In the genomic region with DNA sequence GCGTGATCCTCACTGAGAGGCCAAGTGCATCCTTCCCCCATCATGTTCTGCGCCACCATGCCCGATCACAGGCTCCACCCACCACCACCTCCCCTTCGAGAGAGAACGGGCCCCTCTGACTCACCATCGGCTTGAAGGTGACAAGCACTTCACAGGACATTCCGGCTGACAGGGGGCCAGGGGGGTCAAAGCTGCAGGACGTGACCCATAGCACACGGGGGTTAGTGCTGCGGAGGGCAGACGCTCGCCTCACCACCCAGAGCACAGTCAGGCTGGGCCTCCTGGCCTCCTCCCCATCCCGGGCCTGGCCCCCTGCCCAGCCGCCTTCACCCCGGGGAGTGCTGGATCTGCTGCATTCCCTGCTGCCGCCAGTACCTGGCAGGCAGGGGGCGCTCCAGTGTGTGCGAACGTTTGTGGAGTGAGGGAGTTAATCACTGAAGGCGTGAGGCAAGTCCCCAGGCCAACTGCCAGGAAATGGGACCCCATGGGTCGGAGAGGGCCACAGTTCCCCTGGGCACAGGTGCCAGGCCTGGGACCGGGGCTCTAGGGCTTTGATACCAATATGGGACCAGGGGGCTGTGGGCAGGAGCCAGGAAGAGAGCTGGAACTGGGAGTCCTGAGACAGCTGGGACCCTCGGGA, we compare ENCODE assay signal across 8 cellular contexts. TPM values are rescaled to one million over a fixed set of nuclear protein-coding genes. Genes with fewer than 3 reads are reported as not detected.
DNase-seq lines count a peak whose midpoint lies in the region; ATAC-seq, FAIRE-seq and TF ChIP-seq lines count a peak whose summit lies in the region.

No MANE protein-coding gene starts in this region.

- intact Hi-C loops in kidney (cut with DNase I): loop anchor here (10.0 kb wide), 1 partner anchor 85 kb away; no protein-coding TSS in a partner anchor

- FAIRE-seq in kidney (lab: Jason Lieb, UNC): no peak

- no peak overlapping the region for H3K9ac ChIP-seq in kidney (ENCODE audit: low read length in 2 of 2)

- H3K4me3 ChIP-seq in kidney (ENCODE audit: low read length in 2 of 2): no peak overlapping the region

- no peak overlapping the region for H3K27ac ChIP-seq in kidney (ENCODE audit: low read depth in 2 of 2, low read length in 2 of 2)

- H3K4me1 ChIP-seq in kidney (ENCODE audit: control insufficient read depth in 1 of 2, insufficient read depth in 1 of 2, low read depth in 1 of 2, low read length in 2 of 2): no peaks in the 10 kb centered on the region

- ATAC-seq in GM21717 (IDR thresholded peaks at IDR 0.05; ENCODE audit: unreplicated experiment): no peak

- TF ChIP-seq CTCF in kidney (IDR thresholded peaks at IDR 0.05; ENCODE audit: borderline replicate concordance, extremely low read depth, insufficient read depth): peak; percentile 70

- DNase-seq in NCI-H2107 (lab: John Stamatoyannopoulos, UW) (peak; percentile 11), NCI-H2107 treated with DMSO at 0.1 percent for 48 hours (lab: John Stamatoyannopoulos, UW; ENCODE audit: unreplicated experiment) (no peak), NCI-H2171 treated with DMSO at 0.1 percent for 48 hours (lab: John Stamatoyannopoulos, UW) (peak; percentile 76), kidney (peak; percentile 90)
- peak; percentile 16 for DNase-seq in activated CD4-positive, CD25-positive, alpha-beta regulatory T cell treated with anti-CD3 and anti-CD28 coated beads, Interleukin-2, amount 50 U/mL, for 16 hours (ENCODE audit: low read depth, low spot score)
- peak; percentile 35 for DNase-seq in central memory CD4-positive, alpha-beta T cell
- peak; percentile 76 to 87 for DNase-seq in stimulated activated CD4-positive, alpha-beta T cell treated with anti-CD3 and anti-CD28 coated beads, Interleukin-2, amount 100 ng/mL, for 24 hours

- no peaks in the 10 kb centered on the region for H3K36me3 ChIP-seq in kidney (ENCODE audit: control insufficient read depth in 1 of 2, insufficient read depth in 2 of 2, low read length in 2 of 2)

- no peaks in the 10 kb centered on the region for H3K9me3 ChIP-seq in kidney (ENCODE audit: control insufficient read depth in 1 of 2, low read length in 2 of 2)

RNA-seq across cellular contexts. Expression of a gene that starts 40.9 kb away (rescaled TPM):
- 0.50 TPM for total RNA-seq in kidney
- polyA plus RNA-seq in kidney (ENCODE audit: insufficient read depth, low read depth, low replicate concordance): 5.1 TPM

RNA-seq across cellular contexts. Expression of a gene that starts 43.6 kb away (rescaled TPM):
- not detected for total RNA-seq in kidney
- polyA plus RNA-seq in kidney (ENCODE audit: insufficient read depth, low read depth, low replicate concordance): not detected

RNA-seq across cellular contexts. Expression of a gene that starts 44.9 kb away (rescaled TPM):
- 0.13 TPM for total RNA-seq in kidney
- polyA plus RNA-seq in kidney (ENCODE audit: insufficient read depth, low read depth, low replicate concordance): 1.2 TPM

RNA-seq across cellular contexts. Expression of a gene that starts 59.2 kb away (rescaled TPM):
- total RNA-seq in kidney: 0.63 TPM
- polyA plus RNA-seq in kidney (ENCODE audit: insufficient read depth, low read depth, low replicate concordance): 1.1 TPM
